ENCODE assay signal across 1 cellular context in the genomic region with DNA sequence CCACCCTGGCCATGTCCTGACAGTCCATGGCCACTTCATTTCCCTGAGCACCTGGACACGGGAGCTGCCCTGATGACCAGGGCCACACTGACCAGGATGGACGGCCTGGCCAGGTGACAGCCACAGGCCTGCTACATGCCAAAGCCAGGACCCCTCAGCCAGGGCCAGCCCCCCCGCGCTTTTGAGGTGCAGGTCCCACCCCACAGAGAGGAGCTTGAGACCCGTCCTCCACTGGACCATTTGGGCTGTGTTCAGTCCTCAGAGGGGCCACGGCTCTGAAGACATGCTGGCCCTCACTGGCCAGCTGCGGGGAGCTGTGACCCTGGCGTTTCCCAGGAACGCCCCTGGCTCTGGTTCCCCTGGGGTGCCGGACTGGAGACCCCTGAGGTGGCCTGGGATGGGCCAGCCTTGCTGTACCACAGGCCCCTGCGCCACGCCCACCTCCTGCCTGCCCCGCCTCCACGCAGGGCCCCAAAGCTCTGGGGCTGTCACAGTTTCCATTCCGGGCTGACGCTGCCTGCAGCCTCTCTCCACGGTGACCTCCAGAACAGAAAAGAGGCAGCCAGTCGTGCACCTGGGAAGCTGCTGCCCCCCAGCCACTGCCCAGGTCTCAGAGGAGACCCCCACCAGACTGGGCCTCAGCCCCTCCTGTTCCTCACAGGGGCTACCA.
TF ChIP-seq lines count a peak whose summit lies in the region.

No MANE protein-coding gene starts in this region.

TF ChIP-seq in GM23338, 12 proteins besides CTCF, POLR2A, EP300 and RAD21:
- TF ChIP-seq STAT1 (IDR thresholded peaks at IDR 0.05; ENCODE audit: unreplicated experiment) (no peak), POLR2AphosphoS5 (IDR thresholded peaks at IDR 0.05; ENCODE audit: low read depth) (no peak), JUNB (IDR thresholded peaks at IDR 0.05; ENCODE audit: unreplicated experiment) (no peak), EZH2phosphoT487 (IDR thresholded peaks at IDR 0.05; ENCODE audit: unreplicated experiment) (no peak), NANOG (IDR thresholded peaks at IDR 0.05; ENCODE audit: borderline replicate concordance) (no peak), EZH2 (IDR thresholded peaks at IDR 0.05; ENCODE audit: low read depth, unreplicated experiment) (no peak), ZNF114 (CRISPR knock-in tag; IDR thresholded peaks at IDR 0.05) (no peak), CREB1 (CRISPR knock-in tag; IDR thresholded peaks at IDR 0.05; ENCODE audit: low read depth) (no peak), ZNF331 (CRISPR knock-in tag; IDR thresholded peaks at IDR 0.05; ENCODE audit: low read depth) (no peak)
- TF ChIP-seq, protein P1, sequence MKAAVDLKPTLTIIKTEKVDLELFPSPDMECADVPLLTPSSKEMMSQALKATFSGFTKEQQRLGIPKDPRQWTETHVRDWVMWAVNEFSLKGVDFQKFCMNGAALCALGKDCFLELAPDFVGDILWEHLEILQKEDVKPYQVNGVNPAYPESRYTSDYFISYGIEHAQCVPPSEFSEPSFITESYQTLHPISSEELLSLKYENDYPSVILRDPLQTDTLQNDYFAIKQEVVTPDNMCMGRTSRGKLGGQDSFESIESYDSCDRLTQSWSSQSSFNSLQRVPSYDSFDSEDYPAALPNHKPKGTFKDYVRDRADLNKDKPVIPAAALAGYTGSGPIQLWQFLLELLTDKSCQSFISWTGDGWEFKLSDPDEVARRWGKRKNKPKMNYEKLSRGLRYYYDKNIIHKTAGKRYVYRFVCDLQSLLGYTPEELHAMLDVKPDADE (IDR thresholded peaks at IDR 0.05), result no peak
- TF ChIP-seq, protein P2, sequence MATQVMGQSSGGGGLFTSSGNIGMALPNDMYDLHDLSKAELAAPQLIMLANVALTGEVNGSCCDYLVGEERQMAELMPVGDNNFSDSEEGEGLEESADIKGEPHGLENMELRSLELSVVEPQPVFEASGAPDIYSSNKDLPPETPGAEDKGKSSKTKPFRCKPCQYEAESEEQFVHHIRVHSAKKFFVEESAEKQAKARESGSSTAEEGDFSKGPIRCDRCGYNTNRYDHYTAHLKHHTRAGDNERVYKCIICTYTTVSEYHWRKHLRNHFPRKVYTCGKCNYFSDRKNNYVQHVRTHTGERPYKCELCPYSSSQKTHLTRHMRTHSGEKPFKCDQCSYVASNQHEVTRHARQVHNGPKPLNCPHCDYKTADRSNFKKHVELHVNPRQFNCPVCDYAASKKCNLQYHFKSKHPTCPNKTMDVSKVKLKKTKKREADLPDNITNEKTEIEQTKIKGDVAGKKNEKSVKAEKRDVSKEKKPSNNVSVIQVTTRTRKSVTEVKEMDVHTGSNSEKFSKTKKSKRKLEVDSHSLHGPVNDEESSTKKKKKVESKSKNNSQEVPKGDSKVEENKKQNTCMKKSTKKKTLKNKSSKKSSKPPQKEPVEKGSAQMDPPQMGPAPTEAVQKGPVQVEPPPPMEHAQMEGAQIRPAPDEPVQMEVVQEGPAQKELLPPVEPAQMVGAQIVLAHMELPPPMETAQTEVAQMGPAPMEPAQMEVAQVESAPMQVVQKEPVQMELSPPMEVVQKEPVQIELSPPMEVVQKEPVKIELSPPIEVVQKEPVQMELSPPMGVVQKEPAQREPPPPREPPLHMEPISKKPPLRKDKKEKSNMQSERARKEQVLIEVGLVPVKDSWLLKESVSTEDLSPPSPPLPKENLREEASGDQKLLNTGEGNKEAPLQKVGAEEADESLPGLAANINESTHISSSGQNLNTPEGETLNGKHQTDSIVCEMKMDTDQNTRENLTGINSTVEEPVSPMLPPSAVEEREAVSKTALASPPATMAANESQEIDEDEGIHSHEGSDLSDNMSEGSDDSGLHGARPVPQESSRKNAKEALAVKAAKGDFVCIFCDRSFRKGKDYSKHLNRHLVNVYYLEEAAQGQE (IDR thresholded peaks at IDR 0.05; ENCODE audit: unreplicated experiment), result no peak
- TF ChIP-seq, protein P3, sequence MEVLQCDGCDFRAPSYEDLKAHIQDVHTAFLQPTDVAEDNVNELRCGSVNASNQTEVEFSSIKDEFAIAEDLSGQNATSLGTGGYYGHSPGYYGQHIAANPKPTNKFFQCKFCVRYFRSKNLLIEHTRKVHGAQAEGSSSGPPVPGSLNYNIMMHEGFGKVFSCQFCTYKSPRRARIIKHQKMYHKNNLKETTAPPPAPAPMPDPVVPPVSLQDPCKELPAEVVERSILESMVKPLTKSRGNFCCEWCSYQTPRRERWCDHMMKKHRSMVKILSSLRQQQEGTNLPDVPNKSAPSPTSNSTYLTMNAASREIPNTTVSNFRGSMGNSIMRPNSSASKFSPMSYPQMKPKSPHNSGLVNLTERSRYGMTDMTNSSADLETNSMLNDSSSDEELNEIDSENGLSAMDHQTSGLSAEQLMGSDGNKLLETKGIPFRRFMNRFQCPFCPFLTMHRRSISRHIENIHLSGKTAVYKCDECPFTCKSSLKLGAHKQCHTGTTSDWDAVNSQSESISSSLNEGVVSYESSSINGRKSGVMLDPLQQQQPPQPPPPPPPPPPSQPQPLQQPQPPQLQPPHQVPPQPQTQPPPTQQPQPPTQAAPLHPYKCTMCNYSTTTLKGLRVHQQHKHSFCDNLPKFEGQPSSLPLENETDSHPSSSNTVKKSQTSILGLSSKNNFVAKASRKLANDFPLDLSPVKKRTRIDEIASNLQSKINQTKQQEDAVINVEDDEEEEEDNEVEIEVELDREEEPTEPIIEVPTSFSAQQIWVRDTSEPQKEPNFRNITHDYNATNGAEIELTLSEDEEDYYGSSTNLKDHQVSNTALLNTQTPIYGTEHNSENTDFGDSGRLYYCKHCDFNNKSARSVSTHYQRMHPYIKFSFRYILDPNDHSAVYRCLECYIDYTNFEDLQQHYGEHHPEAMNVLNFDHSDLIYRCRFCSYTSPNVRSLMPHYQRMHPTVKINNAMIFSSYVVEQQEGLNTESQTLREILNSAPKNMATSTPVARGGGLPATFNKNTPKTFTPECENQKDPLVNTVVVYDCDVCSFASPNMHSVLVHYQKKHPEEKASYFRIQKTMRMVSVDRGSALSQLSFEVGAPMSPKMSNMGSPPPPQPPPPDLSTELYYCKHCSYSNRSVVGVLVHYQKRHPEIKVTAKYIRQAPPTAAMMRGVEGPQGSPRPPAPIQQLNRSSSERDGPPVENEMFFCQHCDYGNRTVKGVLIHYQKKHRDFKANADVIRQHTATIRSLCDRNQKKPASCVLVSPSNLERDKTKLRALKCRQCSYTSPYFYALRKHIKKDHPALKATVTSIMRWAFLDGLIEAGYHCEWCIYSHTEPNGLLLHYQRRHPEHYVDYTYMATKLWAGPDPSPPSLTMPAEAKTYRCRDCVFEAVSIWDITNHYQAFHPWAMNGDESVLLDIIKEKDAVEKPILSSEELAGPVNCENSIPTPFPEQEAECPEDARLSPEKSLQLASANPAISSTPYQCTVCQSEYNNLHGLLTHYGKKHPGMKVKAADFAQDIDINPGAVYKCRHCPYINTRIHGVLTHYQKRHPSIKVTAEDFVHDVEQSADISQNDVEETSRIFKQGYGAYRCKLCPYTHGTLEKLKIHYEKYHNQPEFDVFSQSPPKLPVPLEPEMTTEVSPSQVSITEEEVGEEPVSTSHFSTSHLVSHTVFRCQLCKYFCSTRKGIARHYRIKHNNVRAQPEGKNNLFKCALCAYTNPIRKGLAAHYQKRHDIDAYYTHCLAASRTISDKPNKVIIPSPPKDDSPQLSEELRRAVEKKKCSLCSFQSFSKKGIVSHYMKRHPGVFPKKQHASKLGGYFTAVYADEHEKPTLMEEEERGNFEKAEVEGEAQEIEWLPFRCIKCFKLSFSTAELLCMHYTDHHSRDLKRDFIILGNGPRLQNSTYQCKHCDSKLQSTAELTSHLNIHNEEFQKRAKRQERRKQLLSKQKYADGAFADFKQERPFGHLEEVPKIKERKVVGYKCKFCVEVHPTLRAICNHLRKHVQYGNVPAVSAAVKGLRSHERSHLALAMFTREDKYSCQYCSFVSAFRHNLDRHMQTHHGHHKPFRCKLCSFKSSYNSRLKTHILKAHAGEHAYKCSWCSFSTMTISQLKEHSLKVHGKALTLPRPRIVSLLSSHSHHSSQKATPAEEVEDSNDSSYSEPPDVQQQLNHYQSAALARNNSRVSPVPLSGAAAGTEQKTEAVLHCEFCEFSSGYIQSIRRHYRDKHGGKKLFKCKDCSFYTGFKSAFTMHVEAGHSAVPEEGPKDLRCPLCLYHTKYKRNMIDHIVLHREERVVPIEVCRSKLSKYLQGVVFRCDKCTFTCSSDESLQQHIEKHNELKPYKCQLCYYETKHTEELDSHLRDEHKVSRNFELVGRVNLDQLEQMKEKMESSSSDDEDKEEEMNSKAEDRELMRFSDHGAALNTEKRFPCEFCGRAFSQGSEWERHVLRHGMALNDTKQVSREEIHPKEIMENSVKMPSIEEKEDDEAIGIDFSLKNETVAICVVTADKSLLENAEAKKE (CRISPR knock-in tag; IDR thresholded peaks at IDR 0.05), result no peak
TF ChIP-seq in GM23338: peak in this region for 0.
